In genomic region chr12:124610021-124610606, GRCh38 we compare ENCODE assay signal across 18 cellular contexts.
"Had no signal": no experiment of that assay in that cellular context is flagged by ENCODE, and none has a peak within 500 bp of the region (broad histone marks: within the 10 kb centered on the region; RNA-seq: fewer than 3 reads in every experiment).

No MANE protein-coding gene starts in this region.

- H3K36me3 Mint-ChIP-seq: activated CD4-positive, alpha-beta memory T cell treated with anti-CD3 and anti-CD28 coated beads for 36 hours had no signal

- H3K9me3 ChIP-seq: sigmoid colon, thoracic aorta, vagina had no signal

- H3K4me3 Mint-ChIP-seq: nephron had no signal

- FAIRE-seq: astrocyte, endometrium had no signal

- H3K36me3 ChIP-seq: esophagus squamous epithelium, sigmoid colon, thoracic aorta, vagina had no signal

- H3K9me3 Mint-ChIP-seq: activated T-cell treated with anti-CD3 and anti-CD28 coated beads, Interleukin-2, amount 50 U/mL, for 72 hours; stimulated activated naive CD8-positive, alpha-beta T cell treated with anti-CD3 and anti-CD28 coated beads, Interleukin-15, amount 100 ng/mL, for 72 hours had no signal

- DNase-seq: activated CD4-positive, alpha-beta memory T cell treated with anti-CD3 and anti-CD28 coated beads for 36 hours; activated CD4-positive, CD25-positive, alpha-beta regulatory T cell treated with anti-CD3 and anti-CD28 coated beads, Interleukin-2, amount 50 U/mL, for 72 hours; activated CD8-positive, alpha-beta memory T cell treated with anti-CD3 and anti-CD28 coated beads, Interleukin-2, amount 50 U/mL, for 4 hours; activated gamma-delta T cell treated with Interleukin-2 at 50 U/mL for 16 hours; esophagus squamous epithelium; foreskin fibroblast; left cardiac atrium; sigmoid colon; stimulated activated CD4-positive, alpha-beta T cell treated with anti-CD3 and anti-CD28 coated beads, Interleukin-12 subunit alpha, Interleukin-12 subunit beta, amount 100 ng/mL, for 4 hours; stimulated activated CD4-positive, alpha-beta T cell treated with anti-CD3 and anti-CD28 coated beads, Interleukin-2, amount 100 ng/mL, for 48 hours; stimulated activated naive CD8-positive, alpha-beta T cell treated with anti-CD3 and anti-CD28 coated beads, Interleukin-15, amount 100 ng/mL, for 72 hours; T-helper 1 cell had no signal

- H3K27ac ChIP-seq: thoracic aorta, vagina had no signal

- H3K4me3 ChIP-seq: sigmoid colon, thoracic aorta, vagina had no signal

- H3K27me3 ChIP-seq: sigmoid colon, vagina had no signal

- H3K27ac Mint-ChIP-seq: activated CD4-positive, alpha-beta memory T cell treated with anti-CD3 and anti-CD28 coated beads for 36 hours; activated T-cell treated with anti-CD3 and anti-CD28 coated beads, Interleukin-2, amount 50 U/mL, for 72 hours; stimulated activated naive CD8-positive, alpha-beta T cell treated with anti-CD3 and anti-CD28 coated beads, Interleukin-15, amount 100 ng/mL, for 72 hours had no signal
